8 cellular contexts compared by ENCODE assay signal in the genomic region with DNA sequence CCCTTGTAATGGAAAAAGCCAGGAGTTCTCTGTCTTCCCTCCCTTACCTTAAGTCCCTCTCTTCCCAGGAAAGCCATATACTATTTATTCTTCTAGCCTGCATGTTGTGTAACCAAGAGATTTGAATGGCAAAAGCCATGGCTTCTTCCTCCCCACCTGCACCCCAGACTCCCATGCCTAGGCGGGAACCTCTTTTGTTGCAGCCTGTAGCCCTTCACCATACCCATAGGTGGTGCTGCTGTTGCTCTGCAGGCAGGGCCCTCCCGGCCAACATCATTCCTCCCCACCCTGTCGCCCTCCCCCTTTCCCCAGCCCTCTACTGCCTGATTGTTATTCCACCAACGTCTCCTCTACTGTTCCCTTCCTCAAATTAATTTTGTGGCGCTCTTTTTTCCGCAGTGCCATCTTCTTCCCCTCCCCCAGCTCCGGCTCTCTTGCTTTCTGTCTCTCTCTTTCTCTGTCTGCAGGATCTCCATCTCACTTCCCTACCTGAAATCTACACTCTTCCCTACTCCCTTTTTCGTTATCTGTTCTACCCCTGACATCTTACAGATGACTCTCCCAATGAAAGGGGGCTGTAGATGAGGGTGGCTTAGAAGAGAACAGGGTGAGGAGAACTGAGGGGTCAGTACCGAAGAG. TPM values are rescaled to one million over a fixed set of nuclear protein-coding genes. Genes with fewer than 3 reads are reported as not detected.
DNase-seq lines count a peak whose midpoint lies in the region; ATAC-seq, FAIRE-seq and TF ChIP-seq lines count a peak whose summit lies in the region.

No MANE protein-coding gene starts in this region.

- no TSS peak for BruUV-seq in endothelial cell of umbilical vein (replicated peaks; lab: Mats Ljungman, UMichigan)

- TF ChIP-seq POLR2A in endothelial cell of umbilical vein (IDR thresholded peaks at IDR 0.05; ENCODE audit: low read depth, low read length): no peak
- TF ChIP-seq POLR2A in vagina (IDR thresholded peaks at IDR 0.05): no peak

- ATAC-seq in stimulated activated effector memory CD8-positive, alpha-beta T cell treated with anti-CD3 and anti-CD28 coated beads, Interleukin-12 subunit alpha, Interleukin-12 subunit beta, amount 100 ng/mL, for 72 hours: peak; percentile 47
- ATAC-seq in left lung: no peak

- no peak overlapping the region for H3K27ac Mint-ChIP-seq in stimulated activated effector memory CD8-positive, alpha-beta T cell treated with anti-CD3 and anti-CD28 coated beads, Interleukin-12 subunit alpha, Interleukin-12 subunit beta, amount 100 ng/mL, for 72 hours

- dilution Hi-C loops in endothelial cell of umbilical vein (cut with MboI; ENCODE audit: extremely low pct_ligation_motif_present, low sequenced_read_pairs): no loop called here

- peak; percentile 15 to 39 for TF ChIP-seq CTCF in endothelial cell of umbilical vein (IDR thresholded peaks at IDR 0.05; ENCODE audit: extremely low read depth in 1 of 2, insufficient read depth in 1 of 2, low read depth in 1 of 2, low read length in 2 of 2)
- TF ChIP-seq CTCF in left lung (IDR thresholded peaks at IDR 0.05): no peak
- no peak for TF ChIP-seq CTCF in vagina (IDR thresholded peaks at IDR 0.05)

- no peaks in the 10 kb centered on the region for H3K9me3 ChIP-seq in endothelial cell of umbilical vein (replicated peaks; ENCODE audit: control insufficient read depth, insufficient read depth, low read length)
- H3K9me3 ChIP-seq in left lung: no peaks in the 10 kb centered on the region
- no peaks in the 10 kb centered on the region for H3K9me3 ChIP-seq in vagina

- intact Hi-C loops in endothelial cell of umbilical vein (cut with micrococcal nuclease) (no loop called here), left lung (cut with DNase I) (loop anchor here in 1 of 2 donors (10.0 kb wide), 1 partner anchor 51 kb away; no protein-coding TSS in a partner anchor), vagina (cut with DNase I) (no loop called here)

- H3K9me1 ChIP-seq in endothelial cell of umbilical vein (replicated peaks; ENCODE audit: control insufficient read depth, extremely low read depth, insufficient read depth, low read length): no peaks in the 10 kb centered on the region

- H3K9ac ChIP-seq in endothelial cell of umbilical vein (replicated peaks; ENCODE audit: extremely low read depth, insufficient read depth, low read length): no peak overlapping the region

- peaks cover 0 to 6% of the 10 kb centered on the region in 2 experiments for H3K36me3 ChIP-seq in endothelial cell of umbilical vein (ENCODE audit: control insufficient read depth in 2 of 2, extremely low read depth in 1 of 2, insufficient read depth in 2 of 2, low read length in 2 of 2)
- H3K36me3 ChIP-seq in left lung: peaks cover 0 to 64% of the 10 kb centered on the region in 2 donors
- H3K36me3 ChIP-seq in vagina: peaks cover 0 to 5% of the 10 kb centered on the region in 2 donors

- H3K4me1 Mint-ChIP-seq in stimulated activated effector memory CD8-positive, alpha-beta T cell treated with anti-CD3 and anti-CD28 coated beads, Interleukin-12 subunit alpha, Interleukin-12 subunit beta, amount 100 ng/mL, for 72 hours: no peaks in the 10 kb centered on the region

- no peaks in the 10 kb centered on the region for H3K79me2 ChIP-seq in endothelial cell of umbilical vein (ENCODE audit: control insufficient read depth, insufficient read depth, low read length)

- FAIRE-seq in endothelial cell of umbilical vein (lab: Jason Lieb, UNC): no peak

- POLR2A ChIA-PET in endothelial cell of umbilical vein (lab: Charles Lee): no interaction called here

- H3K4me3 ChIP-seq in endothelial cell of umbilical vein (replicated peaks in 1 of 3; ENCODE audit: insufficient read depth in 1 of 3, low read depth in 1 of 3, low read length in 3 of 3) (no peak overlapping the region), left lung (no peak overlapping the region), vagina (no peak overlapping the region)

- H3K4me3 Mint-ChIP-seq in stimulated activated effector memory CD8-positive, alpha-beta T cell treated with anti-CD3 and anti-CD28 coated beads, Interleukin-12 subunit alpha, Interleukin-12 subunit beta, amount 100 ng/mL, for 72 hours: no peak overlapping the region

- CTCF ChIA-PET in endothelial cell of umbilical vein (lab: Charles Lee): interaction anchor here (15.7 kb wide), 1 partner anchor 76 kb away, joined by 416 read pairs; a partner anchor contains a TSS

- H3K27ac ChIP-seq in endothelial cell of umbilical vein (ENCODE audit: insufficient read depth, low read depth, low read length) (no peak overlapping the region), left lung (no peak overlapping the region), vagina (no peak overlapping the region)

- H2AFZ ChIP-seq in endothelial cell of umbilical vein (ENCODE audit: low read depth, low read length): no peak overlapping the region

- H3K27me3 ChIP-seq in endothelial cell of umbilical vein (ENCODE audit: control insufficient read depth in 2 of 2, insufficient read depth in 2 of 2, low read length in 2 of 2) (no peaks in the 10 kb centered on the region), left lung (no peaks in the 10 kb centered on the region), vagina (no peaks in the 10 kb centered on the region)

- peaks cover 2% of the 10 kb centered on the region for H4K20me1 ChIP-seq in endothelial cell of umbilical vein (replicated peaks; ENCODE audit: control insufficient read depth, extremely low read depth, insufficient read depth, low read length)

- no peak overlapping the region for H3K4me2 ChIP-seq in endothelial cell of umbilical vein (ENCODE audit: insufficient read depth, low read length)

- peaks cover 26% of the 10 kb centered on the region for H3K36me3 Mint-ChIP-seq in stimulated activated effector memory CD8-positive, alpha-beta T cell treated with anti-CD3 and anti-CD28 coated beads, Interleukin-12 subunit alpha, Interleukin-12 subunit beta, amount 100 ng/mL, for 72 hours

- H3K9me3 Mint-ChIP-seq in stimulated activated effector memory CD8-positive, alpha-beta T cell treated with anti-CD3 and anti-CD28 coated beads, Interleukin-12 subunit alpha, Interleukin-12 subunit beta, amount 100 ng/mL, for 72 hours: no peaks in the 10 kb centered on the region

- no peaks in the 10 kb centered on the region for H3K4me1 ChIP-seq in endothelial cell of umbilical vein (ENCODE audit: control insufficient read depth, extremely low read depth, insufficient read depth, low read length)
- no peaks in the 10 kb centered on the region for H3K4me1 ChIP-seq in left lung
- no peaks in the 10 kb centered on the region for H3K4me1 ChIP-seq in vagina

- DNase-seq in C1 segment of cervical spinal cord (lab: John Stamatoyannopoulos, UW) (peak in 12 of 14 donors; percentile 2 to 87 (median 54)), H4 (ENCODE audit: low spot score) (peak; percentile 10), NCI-H82 (lab: John Stamatoyannopoulos, UW) (peak; percentile 81), endothelial cell of umbilical vein (ENCODE audit: low read depth, low spot score) (no peak), left lung (no peak), HPDE6-E6E7 (ENCODE audit: extremely low spot score) (no peak), vagina (ENCODE audit: extremely low spot score in 2 of 2) (no peak)
- DNase-seq in stimulated activated effector memory CD8-positive, alpha-beta T cell treated with anti-CD3 and anti-CD28 coated beads, Interleukin-12 subunit alpha, Interleukin-12 subunit beta, amount 100 ng/mL, for 72 hours (ENCODE audit: low spot score in 2 of 2): no peak

TF ChIP-seq in endothelial cell of umbilical vein, 7 proteins besides CTCF, POLR2A, EP300 and RAD21:
- no peak for TF ChIP-seq FOS (IDR thresholded peaks at IDR 0.05; ENCODE audit: borderline replicate concordance, insufficient read depth, low read length)
- no peak for TF ChIP-seq GATA2 (IDR thresholded peaks at IDR 0.05; ENCODE audit: insufficient read depth, insufficient read length, low read depth, low read length)
- TF ChIP-seq JUN (IDR thresholded peaks at IDR 0.05; ENCODE audit: borderline replicate concordance, insufficient read depth, insufficient read length, low read depth): no peak
- TF ChIP-seq MYC (IDR thresholded peaks at IDR 0.05; ENCODE audit: low read depth, low read length): no peak
- no peak for TF ChIP-seq EZH2 (IDR thresholded peaks at IDR 0.05; ENCODE audit: borderline replicate concordance, low read depth, low read length, severe bottlenecking)
- TF ChIP-seq, protein P1, sequence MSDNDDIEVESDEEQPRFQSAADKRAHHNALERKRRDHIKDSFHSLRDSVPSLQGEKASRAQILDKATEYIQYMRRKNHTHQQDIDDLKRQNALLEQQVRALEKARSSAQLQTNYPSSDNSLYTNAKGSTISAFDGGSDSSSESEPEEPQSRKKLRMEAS (IDR thresholded peaks at IDR 0.05; ENCODE audit: insufficient read depth, insufficient read length): no peak
TF ChIP-seq in endothelial cell of umbilical vein: peak in this region for 0.

RNA-seq across cellular contexts. Expression of a gene that starts 13.8 kb away (rescaled TPM):
- total RNA-seq in H4 (2014; rRNA removed; shearing (Covaris generic)): 65.3 and 80.2 TPM in 2 replicates
- total RNA-seq in endothelial cell of umbilical vein (36.3 and 36.5 TPM in 2 replicates), left lung (10 to 100 TPM; 21.6 to 31.4 TPM), vagina (47.1 TPM)
- polyA plus RNA-seq in endothelial cell of umbilical vein: 22.1 and 25.6 TPM in 2 replicates
- polyA plus RNA-seq in endothelial cell of umbilical vein (2011; cell fraction: cytosol; rRNA removed): 44.5 and 46.1 TPM in 2 replicates
- 79.3 and 100 TPM in 2 replicates for polyA plus RNA-seq in endothelial cell of umbilical vein (2011; cell fraction: nucleus; rRNA removed)
- polyA plus RNA-seq in endothelial cell of umbilical vein (2012): 32.0 and 47.6 TPM in 2 replicates
- 26.7 and 38.5 TPM in 2 replicates for polyA minus RNA-seq in endothelial cell of umbilical vein
- polyA minus RNA-seq in endothelial cell of umbilical vein (2011; cell fraction: cytosol; rRNA and poly(A)+ RNA removed): 23.9 TPM
- polyA minus RNA-seq in endothelial cell of umbilical vein (2011; cell fraction: nucleus; rRNA and poly(A)+ RNA removed): 48.1 and 55.1 TPM in 2 replicates

RNA-seq across cellular contexts. Expression of a gene that starts 47.9 kb away (rescaled TPM):
- total RNA-seq in H4 (2014; rRNA removed; shearing (Covaris generic)): not detected in 2 replicates
- total RNA-seq in endothelial cell of umbilical vein (not detected in 2 replicates), left lung (1 to 10 TPM; 1.2 to 1.8 TPM), vagina (not detected)
- not detected in 2 replicates for polyA plus RNA-seq in endothelial cell of umbilical vein
- not detected in 2 replicates for polyA plus RNA-seq in endothelial cell of umbilical vein (2011; cell fraction: cytosol; rRNA removed)
- not detected in 2 replicates for polyA plus RNA-seq in endothelial cell of umbilical vein (2011; cell fraction: nucleus; rRNA removed)
- not detected in 2 replicates for polyA plus RNA-seq in endothelial cell of umbilical vein (2012)
- polyA minus RNA-seq in endothelial cell of umbilical vein: not detected in 2 replicates
- polyA minus RNA-seq in endothelial cell of umbilical vein (2011; cell fraction: cytosol; rRNA and poly(A)+ RNA removed): not detected
- polyA minus RNA-seq in endothelial cell of umbilical vein (2011; cell fraction: nucleus; rRNA and poly(A)+ RNA removed): not detected in 2 replicates

Comparison
In these comparisons a context has a peak if more than half of its experiments do, and no peak if none do; other contexts are left out.
1. DNase-seq: peak in C1 segment of cervical spinal cord (12 of 14), H4 (single experiment) and NCI-H82 (single experiment); none in endothelial cell of umbilical vein (single experiment), stimulated activated effector memory CD8-positive, alpha-beta T cell treated with anti-CD3 and anti-CD28 coated beads, Interleukin-12 subunit alpha, Interleukin-12 subunit beta, amount 100 ng/mL, for 72 hours (0 of 2), left lung (0 of 2), HPDE6-E6E7 (single experiment) and vagina (0 of 2).
2. CTCF ChIP-seq: peak in endothelial cell of umbilical vein (2 of 2); none in left lung (0 of 2) and vagina (0 of 3).